Comparison of ENCODE assay signal across 14 cellular contexts in genomic region chr20:44614525-44614924, GRCh38. TPM values are rescaled to one million over a fixed set of nuclear protein-coding genes. Genes with fewer than 3 reads are reported as not detected.
DNase-seq lines count a peak whose midpoint lies in the region; ATAC-seq and TF ChIP-seq lines count a peak whose summit lies in the region.
"Had no signal": no experiment of that assay in that cellular context is flagged by ENCODE, and none has a peak within 500 bp of the region (broad histone marks: within the 10 kb centered on the region; RNA-seq: fewer than 3 reads in every experiment).

No MANE protein-coding gene starts in this region.

- POLR2A ChIA-PET in naive thymus-derived CD4-positive, alpha-beta T cell (lab: Charles Lee), result interaction anchor here (0.6 to 10.9 kb wide), 3 partner anchors 32 to 123 kb away, joined by 3 to 122 read pairs (median 3); partner anchors contain the start of gene ADA
- POLR2A ChIA-PET in GM10248 (lab: Yijun Ruan, JAX), result no interaction called here

- no peak for DNase-seq in T-helper 2 cell treated with Interferon-gamma antibody and Interleukin-4, amounts not matched to agents 5 μg/mL and 100 μg/mL, for 36 hours (ENCODE audit: low spot score)
- no peak for DNase-seq in T-helper 2 cell
- DNase-seq in dorsolateral prefrontal cortex, result peak in 6 of 10 donors; percentile 11 to 64 (median 48)
- DNase-seq in naive thymus-derived CD4-positive, alpha-beta T cell, result no peak
- DNase-seq in thyroid gland, result peak; percentile 95
- no peak for DNase-seq in GM10248 (ENCODE audit: extremely low spot score)
- DNase-seq: activated CD4-positive, alpha-beta T cell treated with anti-CD3 and anti-CD28 coated beads for 1 hour; DMS79; mesendoderm; NCI-H526 treated with DMSO at 0.1 percent for 48 hours had no signal

- peak overlapping the region; percentile 68 for H3K27ac Mint-ChIP-seq in T-helper 2 cell treated with Interferon-gamma antibody and Interleukin-4, amounts not matched to agents 5 μg/mL and 100 μg/mL, for 36 hours
- H3K27ac Mint-ChIP-seq in naive thymus-derived CD4-positive, alpha-beta T cell, result peak overlapping the region; percentile 82 to 98 (median 95)

- CTCF ChIA-PET in naive thymus-derived CD4-positive, alpha-beta T cell (lab: Charles Lee), result interaction anchor here (0.8 to 1.3 kb wide), 4 partner anchors 11 to 229 kb away, joined by 3 to 4 read pairs (median 4); no protein-coding TSS in a partner anchor
- CTCF ChIA-PET in GM10248 (lab: Yijun Ruan, JAX), result interaction anchor here (1.0 kb wide), 1 partner anchor 16 kb away, joined by 4 read pairs; no protein-coding TSS in a partner anchor

- H3K9me3 Mint-ChIP-seq in T-helper 2 cell treated with Interferon-gamma antibody and Interleukin-4, amounts not matched to agents 5 μg/mL and 100 μg/mL, for 36 hours, result no peaks in the 10 kb centered on the region
- H3K9me3 Mint-ChIP-seq in naive thymus-derived CD4-positive, alpha-beta T cell, result peaks cover 0 to 2% (median 0%) of the 10 kb centered on the region in 11 donors

- no peaks in the 10 kb centered on the region for H3K27me3 Mint-ChIP-seq in T-helper 2 cell treated with Interferon-gamma antibody and Interleukin-4, amounts not matched to agents 5 μg/mL and 100 μg/mL, for 36 hours (ENCODE audit: low read depth)
- H3K27me3 Mint-ChIP-seq in naive thymus-derived CD4-positive, alpha-beta T cell, result no peaks in the 10 kb centered on the region

- H3K4me1 Mint-ChIP-seq in T-helper 2 cell treated with Interferon-gamma antibody and Interleukin-4, amounts not matched to agents 5 μg/mL and 100 μg/mL, for 36 hours (ENCODE audit: low read depth), result peaks cover 39% of the 10 kb centered on the region
- H3K4me1 Mint-ChIP-seq in naive thymus-derived CD4-positive, alpha-beta T cell, result peaks cover 48 to 85% (median 72%) of the 10 kb centered on the region in 7 donors

- TF ChIP-seq POLR2A in thyroid gland (IDR thresholded peaks at IDR 0.05), result peak in 1 of 2 donors; percentile 6

- no peak overlapping the region for H3K4me3 Mint-ChIP-seq in T-helper 2 cell treated with Interferon-gamma antibody and Interleukin-4, amounts not matched to agents 5 μg/mL and 100 μg/mL, for 36 hours
- H3K4me3 Mint-ChIP-seq in naive thymus-derived CD4-positive, alpha-beta T cell, result peak overlapping the region in 6 of 10 donors; percentile 56 to 77 (median 74)

- H3K36me3 Mint-ChIP-seq in T-helper 2 cell treated with Interferon-gamma antibody and Interleukin-4, amounts not matched to agents 5 μg/mL and 100 μg/mL, for 36 hours (ENCODE audit: low read depth), result peaks cover 36% of the 10 kb centered on the region
- peaks cover 7 to 17% (median 9%) of the 10 kb centered on the region in 5 donors for H3K36me3 Mint-ChIP-seq in naive thymus-derived CD4-positive, alpha-beta T cell

- peaks cover 0 to 17% (median 0%) of the 10 kb centered on the region in 3 experiments for H3K36me3 ChIP-seq in naive thymus-derived CD4-positive, alpha-beta T cell (ENCODE audit: control insufficient read depth in 2 of 3, insufficient read depth in 3 of 3, low read length in 3 of 3)
- H3K36me3 ChIP-seq in thyroid gland, result peaks cover 5 to 8% of the 10 kb centered on the region in 2 donors

- intact Hi-C loops in dorsolateral prefrontal cortex (cut with DNase I) (loop anchor here (5.0 kb wide), 4 partner anchors 42 to 402 kb away; partner anchors contain the start of gene OSER1 (in 1 of the 2)), thyroid gland (cut with DNase I) (loop anchor here (10.0 kb wide), 1 partner anchor 140 kb away; the partner anchor contains the start of gene TTPAL)
- intact Hi-C loops in naive thymus-derived CD4-positive, alpha-beta T cell (cut with micrococcal nuclease), result loop anchor here in 1 of 2 donors (5.0 to 10.0 kb wide), 2 partner anchors 38 to 120 kb away; partner anchors contain the start of gene ADA

- 31 to 32% methylated on average over 12 to 13 of the region's 14 CpGs for WGBS in thyroid gland, 2 donors

- TF ChIP-seq CTCF in dorsolateral prefrontal cortex (IDR thresholded peaks at IDR 0.05 in 54 of 56, conservative IDR thresholded peaks at IDR 0.05 in 2 of 56; ENCODE audit: low read depth in 1 of 56, partially characterized antibody in 56 of 56) (no peak), thyroid gland (IDR thresholded peaks at IDR 0.05) (no peak), GM10248 (IDR thresholded peaks at IDR 0.05; ENCODE audit: control extremely low read depth, extremely low read depth, low read depth, missing control alignments) (no peak)

- H3K27ac ChIP-seq in dorsolateral prefrontal cortex, result peak overlapping the region; percentile 85 to 100 (median 97)
- peak overlapping the region; percentile 42 for H3K27ac ChIP-seq in naive thymus-derived CD4-positive, alpha-beta T cell (ENCODE audit: low read depth, low read length)
- H3K27ac ChIP-seq in thyroid gland, result peak overlapping the region; percentile 50 to 79 (median 52)
- H3K27ac ChIP-seq: 22Rv1 had no signal

- H3K27me3 ChIP-seq in dorsolateral prefrontal cortex, result no peaks in the 10 kb centered on the region
- H3K27me3 ChIP-seq in naive thymus-derived CD4-positive, alpha-beta T cell (ENCODE audit: control insufficient read depth in 2 of 2, insufficient read depth in 2 of 2, low read length in 2 of 2), result no peaks in the 10 kb centered on the region
- H3K27me3 ChIP-seq in thyroid gland, result no peaks in the 10 kb centered on the region

- H3K9me3 ChIP-seq in naive thymus-derived CD4-positive, alpha-beta T cell (ENCODE audit: control insufficient read depth in 2 of 3, low read length in 3 of 3), result no peaks in the 10 kb centered on the region
- H3K9me3 ChIP-seq in thyroid gland, result no peaks in the 10 kb centered on the region

- no peak for ATAC-seq in naive thymus-derived CD4-positive, alpha-beta T cell
- ATAC-seq in GM21723 (IDR thresholded peaks at IDR 0.05; ENCODE audit: unreplicated experiment) (no peak), GM21717 (IDR thresholded peaks at IDR 0.05; ENCODE audit: unreplicated experiment) (no peak)

- H3K4me3 ChIP-seq in dorsolateral prefrontal cortex (no peak overlapping the region), thyroid gland (replicated peaks in 1 of 3) (no peak overlapping the region)
- no peak overlapping the region for H3K4me3 ChIP-seq in naive thymus-derived CD4-positive, alpha-beta T cell (ENCODE audit: low read length)
- H3K4me3 ChIP-seq: skin epidermis had no signal

- peaks cover 17 to 71% of the 10 kb centered on the region in 2 donors for H3K4me1 ChIP-seq in naive thymus-derived CD4-positive, alpha-beta T cell (ENCODE audit: control insufficient read depth in 2 of 2, insufficient read depth in 2 of 2, low read length in 2 of 2)
- peaks cover 44 to 60% of the 10 kb centered on the region in 2 donors for H3K4me1 ChIP-seq in thyroid gland

RNA-seq across cellular contexts. Expression of gene PKIG, which starts 32.1 kb away (rescaled TPM):
- 100 to 1,000 TPM in 6 of 120 experiments, 10 to 100 TPM in 114; 35.0 to 115 (median 72.9) TPM for total RNA-seq in dorsolateral prefrontal cortex
- total RNA-seq in naive thymus-derived CD4-positive, alpha-beta T cell, result 1 to 10 TPM; 1.9 to 6.0 (median 2.9) TPM
- 1 to 10 TPM; 2.9 to 3.6 TPM for polyA plus RNA-seq in naive thymus-derived CD4-positive, alpha-beta T cell
- 100 to 1,000 TPM; 108 to 145 (median 111) TPM for total RNA-seq in thyroid gland

RNA-seq across cellular contexts. Expression of gene ADA, which starts 37.0 kb away (rescaled TPM):
- total RNA-seq in dorsolateral prefrontal cortex (10 to 100 TPM in 23 of 120 experiments, 1 to 10 TPM in 97; 1.9 to 18.9 (median 6.6) TPM), thyroid gland (10 to 100 TPM in 1 of 4 donors, 1 to 10 TPM in 3; 4.0 to 13.9 (median 7.1) TPM)
- total RNA-seq in naive thymus-derived CD4-positive, alpha-beta T cell, result 100 to 1,000 TPM in 1 of 5 experiments, 10 to 100 TPM in 4; 26.1 to 103 (median 28.2) TPM
- 10 to 100 TPM; 40.8 to 41.1 TPM for polyA plus RNA-seq in naive thymus-derived CD4-positive, alpha-beta T cell

Comparison
In these comparisons a context has a peak if more than half of its experiments do, and no peak if none do; other contexts are left out.
1. DNase-seq: peak in dorsolateral prefrontal cortex (6 of 10) and thyroid gland (2 of 2); none in T-helper 2 cell treated with Interferon-gamma antibody and Interleukin-4, amounts not matched to agents 5 μg/mL and 100 μg/mL, for 36 hours (single experiment), T-helper 2 cell (0 of 5), naive thymus-derived CD4-positive, alpha-beta T cell (0 of 9) and GM10248 (single experiment).
2. H3K27ac ChIP-seq: peak in every context shown above with its lines; median percentile 97 in dorsolateral prefrontal cortex; 52 in thyroid gland; 42 in naive thymus-derived CD4-positive, alpha-beta T cell.
3. RNA of gene PKIG, which starts 32.1 kb away (total RNA-seq): 108 to 145 TPM in thyroid gland and 35.0 to 115 TPM in dorsolateral prefrontal cortex; 1.9 to 6.0 TPM in naive thymus-derived CD4-positive, alpha-beta T cell; every median in the first group is over 4 times any median in the second.